In the genomic region with DNA sequence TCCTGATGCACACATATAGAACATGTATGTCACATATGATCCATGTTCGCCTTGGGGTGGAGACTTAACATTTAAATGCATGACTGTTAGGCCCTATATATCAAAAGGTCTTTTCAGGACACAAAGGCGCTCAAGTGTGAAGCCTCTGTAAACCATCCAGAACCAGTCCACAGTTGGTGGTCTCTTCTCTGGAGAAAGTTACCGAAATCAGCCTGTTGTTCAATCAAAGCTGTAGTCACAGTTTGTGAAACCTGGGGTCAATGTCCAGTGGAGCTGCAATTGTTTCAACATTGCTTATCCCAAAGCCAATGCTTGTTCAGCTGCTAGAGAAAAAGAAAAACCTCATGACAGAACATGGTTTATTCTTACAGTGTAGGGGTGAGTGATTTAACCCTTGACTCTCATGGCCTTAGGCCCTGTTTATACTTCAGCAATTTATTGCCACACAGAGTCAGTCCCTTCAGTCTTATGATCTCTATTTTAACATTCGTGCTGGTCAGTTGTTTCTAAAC, we compare ENCODE assay signal across 15 cellular contexts.
DNase-seq lines count a peak whose midpoint lies in the region; TF ChIP-seq lines count a peak whose summit lies in the region.
"Had no signal": no experiment of that assay in that cellular context is flagged by ENCODE, and none has a peak within 500 bp of the region (broad histone marks: within the 10 kb centered on the region; RNA-seq: fewer than 3 reads in every experiment).

No MANE protein-coding gene starts in this region.

- no peaks in the 10 kb centered on the region for H3F3A ChIP-seq in SK-N-SH (replicated peaks; ENCODE audit: insufficient read depth)

- no peaks in the 10 kb centered on the region for H3K9me3 ChIP-seq in SK-N-SH

- H3K9me2 ChIP-seq in SK-N-SH, result no peaks in the 10 kb centered on the region

- no peaks in the 10 kb centered on the region; a peak in 1 of 4 replicates for H3K4me1 ChIP-seq in SK-N-SH (ENCODE audit: control insufficient read depth in 1 of 2, insufficient read depth in 2 of 2, low read depth in 1 of 2, low read length in 1 of 2)
- H3K4me1 ChIP-seq: foreskin keratinocyte had no signal

- no peaks in the 10 kb centered on the region for H3K27me3 Mint-ChIP-seq in type B pancreatic cell

- TF ChIP-seq EP300 in SK-N-SH (IDR thresholded peaks at IDR 0.05; ENCODE audit: borderline replicate concordance in 1 of 2, low read depth in 1 of 2, low read length in 1 of 2), result no peak

- peak overlapping the region; percentile 50 for H3K27ac Mint-ChIP-seq in type B pancreatic cell
- H3K27ac Mint-ChIP-seq: CD4-positive, alpha-beta memory T cell had no signal

- no peak for TF ChIP-seq RAD21 in SK-N-SH (IDR thresholded peaks at IDR 0.05; ENCODE audit: low read length)

- DNase-seq in NCI-H345 (lab: John Stamatoyannopoulos, UW) (peak; percentile 14), NCI-H345 treated with DMSO at 0.1 percent for 48 hours (lab: John Stamatoyannopoulos, UW; ENCODE audit: unreplicated experiment) (no peak), brain pericyte (ENCODE audit: low read depth, low spot score) (peak; percentile 89), medulla oblongata (ENCODE audit: extremely low spot score) (peak; percentile 65), type B pancreatic cell (ENCODE audit: extremely low spot score, unreplicated experiment) (peak; percentile 6), SIG-M5 treated with dmso at 0.1 percent for 504 hours (lab: John Stamatoyannopoulos, UW; ENCODE audit: unreplicated experiment) (no peak), NCI-H1436 (lab: John Stamatoyannopoulos, UW) (no peak), SK-N-SH (no peak)
- DNase-seq: 8988T; CD4-positive, alpha-beta memory T cell; foreskin keratinocyte; Karpas-422; naive B cell; stimulated activated naive CD4-positive, alpha-beta T cell had no signal

- TF ChIP-seq CTCF in type B pancreatic cell (conservative IDR thresholded peaks at IDR 0.05) (no peak), SK-N-SH (IDR thresholded peaks at IDR 0.05) (no peak)

- H3K4me3 ChIP-seq in SK-N-SH (ENCODE audit: low read depth in 2 of 2, low read length in 1 of 2), result no peak overlapping the region

- no peaks in the 10 kb centered on the region for H3K79me2 ChIP-seq in SK-N-SH (ENCODE audit: insufficient read depth)

- WGBS in SK-N-SH (ENCODE audit: low lambda C conversion rate), result 46% methylated on average over 4 of the region's 4 CpGs

- no peaks in the 10 kb centered on the region; the same call in 1 of the 2 replicates for H3K27me3 ChIP-seq in SK-N-SH (ENCODE audit: insufficient read depth)
- H3K27me3 ChIP-seq: foreskin keratinocyte had no signal

- H3K9ac ChIP-seq in SK-N-SH, result no peak overlapping the region

- no peak overlapping the region for H2AFZ ChIP-seq in SK-N-SH (ENCODE audit: low read depth)

- H3K4me1 Mint-ChIP-seq in type B pancreatic cell (ENCODE audit: unreplicated experiment), result peaks cover 25% of the 10 kb centered on the region
- H3K4me1 Mint-ChIP-seq: CD4-positive, alpha-beta memory T cell; naive B cell had no signal

- no peak overlapping the region for H3K27ac ChIP-seq in SK-N-SH (ENCODE audit: low read depth in 2 of 2, low read length in 1 of 2)
- H3K27ac ChIP-seq: foreskin keratinocyte had no signal

- POLR2A ChIA-PET in SK-N-SH (lab: Yijun Ruan, JAX), result no interaction called here

- no peaks in the 10 kb centered on the region for H3K36me3 Mint-ChIP-seq in type B pancreatic cell
- H3K36me3 Mint-ChIP-seq: brain; CD4-positive, alpha-beta memory T cell; naive B cell had no signal

- H3K4me3 Mint-ChIP-seq in type B pancreatic cell, result no peak overlapping the region
- H3K4me3 Mint-ChIP-seq: brain; CD4-positive, alpha-beta memory T cell; naive B cell had no signal

- H3K4me2 ChIP-seq in SK-N-SH, result no peak overlapping the region

- no peaks in the 10 kb centered on the region for H3K9me3 Mint-ChIP-seq in type B pancreatic cell

- CTCF ChIA-PET in SK-N-SH (lab: Yijun Ruan, JAX), result no interaction called here

- H3K36me3 ChIP-seq in SK-N-SH (replicated peaks in 1 of 2; ENCODE audit: control insufficient read depth in 1 of 2, insufficient read depth in 2 of 2, low read length in 1 of 2), result no peaks in the 10 kb centered on the region

- H4K20me1 ChIP-seq in SK-N-SH (ENCODE audit: insufficient read depth), result no peaks in the 10 kb centered on the region

TF ChIP-seq in SK-N-SH, 30 proteins besides CTCF, POLR2A, EP300 and RAD21:
- TF ChIP-seq, protein P1, sequence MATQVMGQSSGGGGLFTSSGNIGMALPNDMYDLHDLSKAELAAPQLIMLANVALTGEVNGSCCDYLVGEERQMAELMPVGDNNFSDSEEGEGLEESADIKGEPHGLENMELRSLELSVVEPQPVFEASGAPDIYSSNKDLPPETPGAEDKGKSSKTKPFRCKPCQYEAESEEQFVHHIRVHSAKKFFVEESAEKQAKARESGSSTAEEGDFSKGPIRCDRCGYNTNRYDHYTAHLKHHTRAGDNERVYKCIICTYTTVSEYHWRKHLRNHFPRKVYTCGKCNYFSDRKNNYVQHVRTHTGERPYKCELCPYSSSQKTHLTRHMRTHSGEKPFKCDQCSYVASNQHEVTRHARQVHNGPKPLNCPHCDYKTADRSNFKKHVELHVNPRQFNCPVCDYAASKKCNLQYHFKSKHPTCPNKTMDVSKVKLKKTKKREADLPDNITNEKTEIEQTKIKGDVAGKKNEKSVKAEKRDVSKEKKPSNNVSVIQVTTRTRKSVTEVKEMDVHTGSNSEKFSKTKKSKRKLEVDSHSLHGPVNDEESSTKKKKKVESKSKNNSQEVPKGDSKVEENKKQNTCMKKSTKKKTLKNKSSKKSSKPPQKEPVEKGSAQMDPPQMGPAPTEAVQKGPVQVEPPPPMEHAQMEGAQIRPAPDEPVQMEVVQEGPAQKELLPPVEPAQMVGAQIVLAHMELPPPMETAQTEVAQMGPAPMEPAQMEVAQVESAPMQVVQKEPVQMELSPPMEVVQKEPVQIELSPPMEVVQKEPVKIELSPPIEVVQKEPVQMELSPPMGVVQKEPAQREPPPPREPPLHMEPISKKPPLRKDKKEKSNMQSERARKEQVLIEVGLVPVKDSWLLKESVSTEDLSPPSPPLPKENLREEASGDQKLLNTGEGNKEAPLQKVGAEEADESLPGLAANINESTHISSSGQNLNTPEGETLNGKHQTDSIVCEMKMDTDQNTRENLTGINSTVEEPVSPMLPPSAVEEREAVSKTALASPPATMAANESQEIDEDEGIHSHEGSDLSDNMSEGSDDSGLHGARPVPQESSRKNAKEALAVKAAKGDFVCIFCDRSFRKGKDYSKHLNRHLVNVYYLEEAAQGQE (IDR thresholded peaks at IDR 0.05; ENCODE audit: low read depth, low read length), result no peak
- TF ChIP-seq MAX (IDR thresholded peaks at IDR 0.05; ENCODE audit: low read depth) (no peak), SIN3A (IDR thresholded peaks at IDR 0.05; ENCODE audit: borderline replicate concordance, low read depth, low read length) (no peak), ELF1 (IDR thresholded peaks at IDR 0.05) (no peak), RXRA (IDR thresholded peaks at IDR 0.05; ENCODE audit: borderline replicate concordance, low read depth) (no peak), RFX5 (IDR thresholded peaks at IDR 0.05; ENCODE audit: low read length) (no peak), NFIC (IDR thresholded peaks at IDR 0.05; ENCODE audit: borderline replicate concordance) (no peak), POLR2AphosphoS5 (IDR thresholded peaks at IDR 0.05; ENCODE audit: low read depth, low read length) (no peak), USF2 (IDR thresholded peaks at IDR 0.05; ENCODE audit: borderline replicate concordance, low read depth, low read length) (no peak), JUND (IDR thresholded peaks at IDR 0.05) (no peak), IRF3 (IDR thresholded peaks at IDR 0.05; ENCODE audit: low read depth, low read length) (no peak), CHD2 (IDR thresholded peaks at IDR 0.05; ENCODE audit: low read length, partially characterized antibody) (no peak), FOXJ3 (CRISPR knock-in tag; IDR thresholded peaks at IDR 0.05) (no peak), RCOR1 (IDR thresholded peaks at IDR 0.05; ENCODE audit: low read length) (no peak), FOSL2 (IDR thresholded peaks at IDR 0.05; ENCODE audit: borderline replicate concordance, low read depth) (no peak), TEAD4 (IDR thresholded peaks at IDR 0.05; ENCODE audit: borderline replicate concordance, insufficient read depth) (no peak)
- TF ChIP-seq, protein P2, sequence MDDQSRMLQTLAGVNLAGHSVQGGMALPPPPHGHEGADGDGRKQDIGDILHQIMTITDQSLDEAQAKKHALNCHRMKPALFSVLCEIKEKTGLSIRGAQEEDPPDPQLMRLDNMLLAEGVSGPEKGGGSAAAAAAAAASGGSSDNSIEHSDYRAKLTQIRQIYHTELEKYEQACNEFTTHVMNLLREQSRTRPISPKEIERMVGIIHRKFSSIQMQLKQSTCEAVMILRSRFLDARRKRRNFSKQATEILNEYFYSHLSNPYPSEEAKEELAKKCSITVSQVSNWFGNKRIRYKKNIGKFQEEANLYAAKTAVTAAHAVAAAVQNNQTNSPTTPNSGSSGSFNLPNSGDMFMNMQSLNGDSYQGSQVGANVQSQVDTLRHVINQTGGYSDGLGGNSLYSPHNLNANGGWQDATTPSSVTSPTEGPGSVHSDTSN (IDR thresholded peaks at IDR 0.05), result no peak

Comparison
In these comparisons a context has a peak if more than half of its experiments do, and no peak if none do; other contexts are left out.
1. DNase-seq: peak in NCI-H345 (single experiment), brain pericyte (single experiment), medulla oblongata (single experiment) and type B pancreatic cell (single experiment); none in NCI-H345 treated with DMSO at 0.1 percent for 48 hours (single experiment), SIG-M5 treated with dmso at 0.1 percent for 504 hours (single experiment), NCI-H1436 (single experiment) and SK-N-SH (single experiment).